ENCODE assay signal across 1 cellular context in the genomic region with DNA sequence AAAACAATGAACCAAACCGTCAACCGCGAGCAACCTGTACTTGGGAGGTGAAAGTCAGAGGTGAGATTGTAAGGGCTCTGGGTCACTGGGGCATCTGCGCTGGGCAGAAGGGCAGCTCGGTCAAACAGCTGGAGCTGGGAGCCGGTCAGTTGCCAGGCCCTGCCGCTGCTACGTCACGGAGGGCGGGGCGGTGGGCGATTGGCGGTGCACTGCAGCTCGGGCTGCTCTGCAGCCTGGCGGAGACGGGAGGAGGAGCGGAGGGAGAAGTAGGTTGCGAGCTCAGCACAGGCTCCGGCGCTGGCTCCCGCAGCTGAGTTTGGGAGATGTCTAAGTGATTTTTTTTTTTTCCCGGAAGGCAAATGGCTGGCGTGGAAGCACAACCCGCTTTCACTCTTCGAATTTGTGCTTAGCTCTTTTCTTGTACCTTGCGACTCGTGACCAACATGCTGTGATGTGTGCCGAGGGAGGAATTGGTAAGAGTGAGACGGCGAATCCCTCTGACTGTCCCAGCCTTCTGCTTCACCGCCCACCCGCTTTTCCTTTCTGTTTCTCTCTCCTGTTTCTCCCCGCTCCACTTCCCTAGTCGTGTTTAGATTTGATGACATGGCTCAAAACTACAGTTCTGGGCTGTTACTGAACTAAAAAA.
TF ChIP-seq lines count a peak whose summit lies in the region.

A gene (plus strand): TSS at position 229 of the 646 bp plus-strand sequence. CDS start 27,266 bp downstream, outside the sequence.

TF ChIP-seq in HepG2, 621 proteins besides CTCF, POLR2A, EP300 and RAD21 (continued from another document and continues in another):
- TF ChIP-seq, protein P1, sequence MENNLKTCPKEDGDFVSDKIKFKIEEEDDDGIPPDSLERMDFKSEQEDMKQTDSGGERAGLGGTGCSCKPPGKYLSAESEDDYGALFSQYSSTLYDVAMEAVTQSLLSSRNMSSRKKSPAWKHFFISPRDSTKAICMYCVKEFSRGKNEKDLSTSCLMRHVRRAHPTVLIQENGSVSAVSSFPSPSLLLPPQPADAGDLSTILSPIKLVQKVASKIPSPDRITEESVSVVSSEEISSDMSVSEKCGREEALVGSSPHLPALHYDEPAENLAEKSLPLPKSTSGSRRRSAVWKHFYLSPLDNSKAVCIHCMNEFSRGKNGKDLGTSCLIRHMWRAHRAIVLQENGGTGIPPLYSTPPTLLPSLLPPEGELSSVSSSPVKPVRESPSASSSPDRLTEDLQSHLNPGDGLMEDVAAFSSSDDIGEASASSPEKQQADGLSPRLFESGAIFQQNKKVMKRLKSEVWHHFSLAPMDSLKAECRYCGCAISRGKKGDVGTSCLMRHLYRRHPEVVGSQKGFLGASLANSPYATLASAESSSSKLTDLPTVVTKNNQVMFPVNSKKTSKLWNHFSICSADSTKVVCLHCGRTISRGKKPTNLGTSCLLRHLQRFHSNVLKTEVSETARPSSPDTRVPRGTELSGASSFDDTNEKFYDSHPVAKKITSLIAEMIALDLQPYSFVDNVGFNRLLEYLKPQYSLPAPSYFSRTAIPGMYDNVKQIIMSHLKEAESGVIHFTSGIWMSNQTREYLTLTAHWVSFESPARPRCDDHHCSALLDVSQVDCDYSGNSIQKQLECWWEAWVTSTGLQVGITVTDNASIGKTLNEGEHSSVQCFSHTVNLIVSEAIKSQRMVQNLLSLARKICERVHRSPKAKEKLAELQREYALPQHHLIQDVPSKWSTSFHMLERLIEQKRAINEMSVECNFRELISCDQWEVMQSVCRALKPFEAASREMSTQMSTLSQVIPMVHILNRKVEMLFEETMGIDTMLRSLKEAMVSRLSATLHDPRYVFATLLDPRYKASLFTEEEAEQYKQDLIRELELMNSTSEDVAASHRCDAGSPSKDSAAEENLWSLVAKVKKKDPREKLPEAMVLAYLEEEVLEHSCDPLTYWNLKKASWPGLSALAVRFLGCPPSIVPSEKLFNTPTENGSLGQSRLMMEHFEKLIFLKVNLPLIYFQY (CRISPR knock-in tag; IDR thresholded peaks at IDR 0.05; ENCODE audit: borderline replicate concordance): no peak
- TF ChIP-seq ZSCAN20 (CRISPR knock-in tag; IDR thresholded peaks at IDR 0.05; ENCODE audit: borderline replicate concordance): 0 out of 2 replicates have a peak, but pooled peaks have one; percentile 28
- TF ChIP-seq ZNF891 (CRISPR knock-in tag; IDR thresholded peaks at IDR 0.05): 0 out of 2 replicates have a peak, but pooled peaks have one; percentile 53
- TF ChIP-seq YEATS2 (CRISPR knock-in tag; IDR thresholded peaks at IDR 0.05; ENCODE audit: borderline replicate concordance): peak; percentile 64; the same call in 1 of the 2 replicates
- TF ChIP-seq, protein P2, sequence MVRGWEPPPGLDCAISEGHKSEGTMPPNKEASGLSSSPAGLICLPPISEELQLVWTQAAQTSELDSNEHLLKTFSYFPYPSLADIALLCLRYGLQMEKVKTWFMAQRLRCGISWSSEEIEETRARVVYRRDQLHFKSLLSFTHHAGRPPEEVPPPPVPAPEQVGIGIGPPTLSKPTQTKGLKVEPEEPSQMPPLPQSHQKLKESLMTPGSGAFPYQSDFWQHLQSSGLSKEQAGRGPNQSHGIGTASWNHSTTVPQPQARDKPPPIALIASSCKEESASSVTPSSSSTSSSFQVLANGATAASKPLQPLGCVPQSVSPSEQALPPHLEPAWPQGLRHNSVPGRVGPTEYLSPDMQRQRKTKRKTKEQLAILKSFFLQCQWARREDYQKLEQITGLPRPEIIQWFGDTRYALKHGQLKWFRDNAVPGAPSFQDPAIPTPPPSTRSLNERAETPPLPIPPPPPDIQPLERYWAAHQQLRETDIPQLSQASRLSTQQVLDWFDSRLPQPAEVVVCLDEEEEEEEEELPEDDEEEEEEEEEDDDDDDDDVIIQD (CRISPR knock-in tag; IDR thresholded peaks at IDR 0.05; ENCODE audit: low read depth): peak; percentile 46; the same call in 1 of the 2 replicates
- no peak for TF ChIP-seq DR1 (CRISPR knock-in tag; IDR thresholded peaks at IDR 0.05)
- 0 out of 2 replicates have a peak, but pooled peaks have one; percentile 21 for TF ChIP-seq ARNTL (CRISPR knock-in tag; IDR thresholded peaks at IDR 0.05)
- TF ChIP-seq ZBTB7B (CRISPR knock-in tag; IDR thresholded peaks at IDR 0.05): peak; percentile 36; the same call in 1 of the 2 replicates
- TF ChIP-seq, protein P3, sequence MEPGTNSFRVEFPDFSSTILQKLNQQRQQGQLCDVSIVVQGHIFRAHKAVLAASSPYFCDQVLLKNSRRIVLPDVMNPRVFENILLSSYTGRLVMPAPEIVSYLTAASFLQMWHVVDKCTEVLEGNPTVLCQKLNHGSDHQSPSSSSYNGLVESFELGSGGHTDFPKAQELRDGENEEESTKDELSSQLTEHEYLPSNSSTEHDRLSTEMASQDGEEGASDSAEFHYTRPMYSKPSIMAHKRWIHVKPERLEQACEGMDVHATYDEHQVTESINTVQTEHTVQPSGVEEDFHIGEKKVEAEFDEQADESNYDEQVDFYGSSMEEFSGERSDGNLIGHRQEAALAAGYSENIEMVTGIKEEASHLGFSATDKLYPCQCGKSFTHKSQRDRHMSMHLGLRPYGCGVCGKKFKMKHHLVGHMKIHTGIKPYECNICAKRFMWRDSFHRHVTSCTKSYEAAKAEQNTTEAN (CRISPR knock-in tag; conservative IDR thresholded peaks at IDR 0.05): peak; percentile 60; the same call in 1 of the 2 replicates
- TF ChIP-seq, protein P4, sequence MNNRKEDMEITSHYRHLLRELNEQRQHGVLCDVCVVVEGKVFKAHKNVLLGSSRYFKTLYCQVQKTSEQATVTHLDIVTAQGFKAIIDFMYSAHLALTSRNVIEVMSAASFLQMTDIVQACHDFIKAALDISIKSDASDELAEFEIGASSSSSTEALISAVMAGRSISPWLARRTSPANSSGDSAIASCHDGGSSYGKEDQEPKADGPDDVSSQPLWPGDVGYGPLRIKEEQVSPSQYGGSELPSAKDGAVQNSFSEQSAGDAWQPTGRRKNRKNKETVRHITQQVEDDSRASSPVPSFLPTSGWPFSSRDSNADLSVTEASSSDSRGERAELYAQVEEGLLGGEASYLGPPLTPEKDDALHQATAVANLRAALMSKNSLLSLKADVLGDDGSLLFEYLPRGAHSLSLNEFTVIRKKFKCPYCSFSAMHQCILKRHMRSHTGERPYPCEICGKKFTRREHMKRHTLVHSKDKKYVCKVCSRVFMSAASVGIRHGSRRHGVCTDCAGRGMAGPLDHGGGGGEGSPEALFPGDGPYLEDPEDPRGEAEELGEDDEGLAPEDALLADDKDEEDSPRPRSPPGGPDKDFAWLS (CRISPR knock-in tag; IDR thresholded peaks at IDR 0.05; ENCODE audit: borderline replicate concordance): no peak
- no peak for TF ChIP-seq ELF3 (CRISPR knock-in tag; IDR thresholded peaks at IDR 0.05)
- no peak for TF ChIP-seq RFX3 (CRISPR knock-in tag; IDR thresholded peaks at IDR 0.05)
- TF ChIP-seq, protein P5, sequence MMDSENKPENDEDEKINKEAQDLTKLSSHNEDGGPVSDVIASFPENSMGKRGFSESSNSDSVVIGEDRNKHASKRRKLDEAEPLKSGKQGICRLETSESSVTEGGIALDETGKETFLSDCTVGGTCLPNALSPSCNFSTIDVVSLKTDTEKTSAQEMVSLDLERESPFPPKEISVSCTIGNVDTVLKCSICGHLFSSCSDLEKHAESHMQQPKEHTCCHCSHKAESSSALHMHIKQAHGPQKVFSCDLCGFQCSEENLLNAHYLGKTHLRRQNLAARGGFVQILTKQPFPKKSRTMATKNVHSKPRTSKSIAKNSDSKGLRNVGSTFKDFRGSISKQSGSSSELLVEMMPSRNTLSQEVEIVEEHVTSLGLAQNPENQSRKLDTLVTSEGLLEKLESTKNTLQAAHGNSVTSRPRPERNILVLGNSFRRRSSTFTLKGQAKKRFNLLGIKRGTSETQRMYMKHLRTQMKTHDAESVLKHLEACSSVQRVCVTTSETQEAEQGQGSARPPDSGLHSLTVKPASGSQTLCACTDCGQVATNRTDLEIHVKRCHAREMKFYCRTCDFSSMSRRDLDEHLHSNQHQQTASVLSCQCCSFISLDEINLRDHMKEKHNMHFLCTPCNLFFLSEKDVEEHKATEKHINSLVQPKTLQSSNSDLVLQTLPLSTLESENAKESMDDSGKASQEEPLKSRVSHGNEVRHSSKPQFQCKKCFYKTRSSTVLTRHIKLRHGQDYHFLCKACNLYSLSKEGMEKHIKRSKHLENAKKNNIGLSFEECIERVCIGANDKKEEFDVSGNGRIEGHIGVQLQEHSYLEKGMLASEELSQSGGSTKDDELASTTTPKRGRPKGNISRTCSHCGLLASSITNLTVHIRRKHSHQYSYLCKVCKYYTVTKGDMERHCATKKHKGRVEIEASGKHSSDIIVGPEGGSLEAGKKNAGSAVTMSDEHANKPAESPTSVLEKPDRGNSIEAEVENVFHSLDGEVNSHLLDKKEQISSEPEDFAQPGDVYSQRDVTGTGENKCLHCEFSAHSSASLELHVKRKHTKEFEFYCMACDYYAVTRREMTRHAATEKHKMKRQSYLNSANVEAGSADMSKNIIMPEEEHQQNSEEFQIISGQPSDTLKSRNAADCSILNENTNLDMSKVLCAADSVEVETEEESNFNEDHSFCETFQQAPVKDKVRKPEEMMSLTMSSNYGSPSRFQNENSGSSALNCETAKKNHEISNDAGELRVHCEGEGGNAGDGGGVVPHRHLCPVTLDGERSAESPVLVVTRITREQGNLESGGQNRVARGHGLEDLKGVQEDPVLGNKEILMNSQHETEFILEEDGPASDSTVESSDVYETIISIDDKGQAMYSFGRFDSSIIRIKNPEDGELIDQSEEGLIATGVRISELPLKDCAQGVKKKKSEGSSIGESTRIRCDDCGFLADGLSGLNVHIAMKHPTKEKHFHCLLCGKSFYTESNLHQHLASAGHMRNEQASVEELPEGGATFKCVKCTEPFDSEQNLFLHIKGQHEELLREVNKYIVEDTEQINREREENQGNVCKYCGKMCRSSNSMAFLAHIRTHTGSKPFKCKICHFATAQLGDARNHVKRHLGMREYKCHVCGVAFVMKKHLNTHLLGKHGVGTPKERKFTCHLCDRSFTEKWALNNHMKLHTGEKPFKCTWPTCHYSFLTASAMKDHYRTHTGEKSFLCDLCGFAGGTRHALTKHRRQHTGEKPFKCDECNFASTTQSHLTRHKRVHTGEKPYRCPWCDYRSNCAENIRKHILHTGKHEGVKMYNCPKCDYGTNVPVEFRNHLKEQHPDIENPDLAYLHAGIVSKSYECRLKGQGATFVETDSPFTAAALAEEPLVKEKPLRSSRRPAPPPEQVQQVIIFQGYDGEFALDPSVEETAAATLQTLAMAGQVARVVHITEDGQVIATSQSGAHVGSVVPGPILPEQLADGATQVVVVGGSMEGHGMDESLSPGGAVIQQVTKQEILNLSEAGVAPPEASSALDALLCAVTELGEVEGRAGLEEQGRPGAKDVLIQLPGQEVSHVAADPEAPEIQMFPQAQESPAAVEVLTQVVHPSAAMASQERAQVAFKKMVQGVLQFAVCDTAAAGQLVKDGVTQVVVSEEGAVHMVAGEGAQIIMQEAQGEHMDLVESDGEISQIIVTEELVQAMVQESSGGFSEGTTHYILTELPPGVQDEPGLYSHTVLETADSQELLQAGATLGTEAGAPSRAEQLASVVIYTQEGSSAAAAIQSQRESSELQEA (CRISPR knock-in tag; IDR thresholded peaks at IDR 0.05; ENCODE audit: not compliant biosample characterization): no peak
- TF ChIP-seq, protein P6, sequence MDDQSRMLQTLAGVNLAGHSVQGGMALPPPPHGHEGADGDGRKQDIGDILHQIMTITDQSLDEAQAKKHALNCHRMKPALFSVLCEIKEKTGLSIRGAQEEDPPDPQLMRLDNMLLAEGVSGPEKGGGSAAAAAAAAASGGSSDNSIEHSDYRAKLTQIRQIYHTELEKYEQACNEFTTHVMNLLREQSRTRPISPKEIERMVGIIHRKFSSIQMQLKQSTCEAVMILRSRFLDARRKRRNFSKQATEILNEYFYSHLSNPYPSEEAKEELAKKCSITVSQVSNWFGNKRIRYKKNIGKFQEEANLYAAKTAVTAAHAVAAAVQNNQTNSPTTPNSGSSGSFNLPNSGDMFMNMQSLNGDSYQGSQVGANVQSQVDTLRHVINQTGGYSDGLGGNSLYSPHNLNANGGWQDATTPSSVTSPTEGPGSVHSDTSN (CRISPR knock-in tag; IDR thresholded peaks at IDR 0.05; ENCODE audit: borderline replicate concordance): no peak
- TF ChIP-seq SRSF4 (IDR thresholded peaks at IDR 0.05; ENCODE audit: low read depth, low read length, poor library complexity, severe bottlenecking): no peak
- TF ChIP-seq TCF12 (IDR thresholded peaks at IDR 0.05): no peak
- TF ChIP-seq TCF12 (CRISPR knock-in tag; IDR thresholded peaks at IDR 0.05): no peak
- TF ChIP-seq NR1H2 (CRISPR knock-in tag; IDR thresholded peaks at IDR 0.05; ENCODE audit: borderline replicate concordance, low read depth): no peak
- TF ChIP-seq ZNF614 (CRISPR knock-in tag; IDR thresholded peaks at IDR 0.05; ENCODE audit: borderline replicate concordance): no peak
- no peak for TF ChIP-seq MED13 (CRISPR knock-in tag; IDR thresholded peaks at IDR 0.05)
- no peak for TF ChIP-seq ATF7 (IDR thresholded peaks at IDR 0.05)
- no peak for TF ChIP-seq ATF7 (CRISPR knock-in tag; IDR thresholded peaks at IDR 0.05)
- TF ChIP-seq ZNF720 (CRISPR knock-in tag; IDR thresholded peaks at IDR 0.05): no peak
- TF ChIP-seq, protein P7, sequence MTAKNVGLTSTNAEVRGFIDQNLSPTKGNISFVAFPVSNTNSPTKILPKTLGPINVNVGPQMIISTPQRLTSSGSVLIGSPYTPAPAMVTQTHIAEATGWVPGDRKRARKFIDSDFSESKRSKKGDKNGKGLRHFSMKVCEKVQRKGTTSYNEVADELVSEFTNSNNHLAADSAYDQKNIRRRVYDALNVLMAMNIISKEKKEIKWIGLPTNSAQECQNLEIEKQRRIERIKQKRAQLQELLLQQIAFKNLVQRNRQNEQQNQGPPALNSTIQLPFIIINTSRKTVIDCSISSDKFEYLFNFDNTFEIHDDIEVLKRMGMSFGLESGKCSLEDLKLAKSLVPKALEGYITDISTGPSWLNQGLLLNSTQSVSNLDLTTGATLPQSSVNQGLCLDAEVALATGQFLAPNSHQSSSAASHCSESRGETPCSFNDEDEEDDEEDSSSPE (CRISPR knock-in tag; IDR thresholded peaks at IDR 0.05): no peak
- TF ChIP-seq ZNF343 (CRISPR knock-in tag; IDR thresholded peaks at IDR 0.05): no peak
- TF ChIP-seq ETV5 (CRISPR knock-in tag; IDR thresholded peaks at IDR 0.05; ENCODE audit: borderline replicate concordance): peak; percentile 29; the same call in 1 of the 2 replicates
- TF ChIP-seq, protein P8, sequence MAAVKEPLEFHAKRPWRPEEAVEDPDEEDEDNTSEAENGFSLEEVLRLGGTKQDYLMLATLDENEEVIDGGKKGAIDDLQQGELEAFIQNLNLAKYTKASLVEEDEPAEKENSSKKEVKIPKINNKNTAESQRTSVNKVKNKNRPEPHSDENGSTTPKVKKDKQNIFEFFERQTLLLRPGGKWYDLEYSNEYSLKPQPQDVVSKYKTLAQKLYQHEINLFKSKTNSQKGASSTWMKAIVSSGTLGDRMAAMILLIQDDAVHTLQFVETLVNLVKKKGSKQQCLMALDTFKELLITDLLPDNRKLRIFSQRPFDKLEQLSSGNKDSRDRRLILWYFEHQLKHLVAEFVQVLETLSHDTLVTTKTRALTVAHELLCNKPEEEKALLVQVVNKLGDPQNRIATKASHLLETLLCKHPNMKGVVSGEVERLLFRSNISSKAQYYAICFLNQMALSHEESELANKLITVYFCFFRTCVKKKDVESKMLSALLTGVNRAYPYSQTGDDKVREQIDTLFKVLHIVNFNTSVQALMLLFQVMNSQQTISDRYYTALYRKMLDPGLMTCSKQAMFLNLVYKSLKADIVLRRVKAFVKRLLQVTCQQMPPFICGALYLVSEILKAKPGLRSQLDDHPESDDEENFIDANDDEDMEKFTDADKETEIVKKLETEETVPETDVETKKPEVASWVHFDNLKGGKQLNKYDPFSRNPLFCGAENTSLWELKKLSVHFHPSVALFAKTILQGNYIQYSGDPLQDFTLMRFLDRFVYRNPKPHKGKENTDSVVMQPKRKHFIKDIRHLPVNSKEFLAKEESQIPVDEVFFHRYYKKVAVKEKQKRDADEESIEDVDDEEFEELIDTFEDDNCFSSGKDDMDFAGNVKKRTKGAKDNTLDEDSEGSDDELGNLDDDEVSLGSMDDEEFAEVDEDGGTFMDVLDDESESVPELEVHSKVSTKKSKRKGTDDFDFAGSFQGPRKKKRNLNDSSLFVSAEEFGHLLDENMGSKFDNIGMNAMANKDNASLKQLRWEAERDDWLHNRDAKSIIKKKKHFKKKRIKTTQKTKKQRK (IDR thresholded peaks at IDR 0.05; ENCODE audit: low read length): no peak
